ENCODE assay signal across 1 cellular context in genomic region chr20:62426678-62427077, GRCh38.
TF ChIP-seq lines count a peak whose summit lies in the region.

No MANE protein-coding gene starts in this region.

TF ChIP-seq in HepG2, 621 proteins besides CTCF, POLR2A, EP300 and RAD21 (continued from another document and continues in another):
- TF ChIP-seq FOXM1 (CRISPR knock-in tag; IDR thresholded peaks at IDR 0.05) (0 out of 2 replicates have a peak, but pooled peaks have one; percentile 18), JUND (CRISPR knock-in tag; IDR thresholded peaks at IDR 0.05) (no peak), SATB2 (CRISPR knock-in tag; IDR thresholded peaks at IDR 0.05) (no peak), TBX2 (CRISPR knock-in tag; IDR thresholded peaks at IDR 0.05; ENCODE audit: borderline replicate concordance) (no peak), TFDP2 (CRISPR knock-in tag; IDR thresholded peaks at IDR 0.05) (no peak), ZNF382 (CRISPR knock-in tag; IDR thresholded peaks at IDR 0.05; ENCODE audit: borderline replicate concordance) (no peak), MLXIP (CRISPR knock-in tag; IDR thresholded peaks at IDR 0.05; ENCODE audit: borderline replicate concordance) (no peak), ZNF879 (CRISPR knock-in tag; IDR thresholded peaks at IDR 0.05) (no peak), IKZF1 (IDR thresholded peaks at IDR 0.05) (no peak), ZBTB8A (CRISPR knock-in tag; IDR thresholded peaks at IDR 0.05; ENCODE audit: borderline replicate concordance, low read depth) (no peak), ZSCAN22 (CRISPR knock-in tag; IDR thresholded peaks at IDR 0.05) (no peak), TIGD3 (CRISPR knock-in tag; IDR thresholded peaks at IDR 0.05; ENCODE audit: borderline replicate concordance) (no peak), HNF4A (CRISPR knock-in tag; IDR thresholded peaks at IDR 0.05) (no peak), ZNF784 (CRISPR knock-in tag; IDR thresholded peaks at IDR 0.05; ENCODE audit: borderline replicate concordance) (no peak), EED (CRISPR knock-in tag; IDR thresholded peaks at IDR 0.05) (no peak), UBTF (CRISPR knock-in tag; IDR thresholded peaks at IDR 0.05) (peak; percentile 69), ATF3 (CRISPR knock-in tag; IDR thresholded peaks at IDR 0.05) (no peak), ZFX (CRISPR knock-in tag; IDR thresholded peaks at IDR 0.05; ENCODE audit: low read depth) (0 out of 2 replicates have a peak, but pooled peaks have one; percentile 33), ZNF574 (CRISPR knock-in tag; IDR thresholded peaks at IDR 0.05) (peak; percentile 41; the same call in 1 of the 2 replicates), PRDM4 (CRISPR knock-in tag; IDR thresholded peaks at IDR 0.05; ENCODE audit: borderline replicate concordance) (no peak), ZNF839 (CRISPR knock-in tag; IDR thresholded peaks at IDR 0.05; ENCODE audit: borderline replicate concordance) (no peak), SKI (IDR thresholded peaks at IDR 0.05; ENCODE audit: partially characterized antibody) (no peak), ZNF674 (CRISPR knock-in tag; IDR thresholded peaks at IDR 0.05; ENCODE audit: low read depth) (no peak), TOPORS (CRISPR knock-in tag; IDR thresholded peaks at IDR 0.05) (no peak), CBFB (CRISPR knock-in tag; IDR thresholded peaks at IDR 0.05) (no peak), ZNF292 (CRISPR knock-in tag; IDR thresholded peaks at IDR 0.05; ENCODE audit: borderline replicate concordance, low read depth) (0 out of 2 replicates have a peak, but pooled peaks have one; percentile 40), ARID3A (IDR thresholded peaks at IDR 0.05; ENCODE audit: low read depth, low read length) (no peak), TRAFD1 (CRISPR knock-in tag; IDR thresholded peaks at IDR 0.05; ENCODE audit: borderline replicate concordance) (no peak), NR2F1 (CRISPR knock-in tag; IDR thresholded peaks at IDR 0.05) (no peak), GPN1 (CRISPR knock-in tag; IDR thresholded peaks at IDR 0.05; ENCODE audit: borderline replicate concordance) (no peak), ZNF781 (CRISPR knock-in tag; IDR thresholded peaks at IDR 0.05; ENCODE audit: borderline replicate concordance, not compliant biosample characterization) (no peak), TGIF2 (CRISPR knock-in tag; IDR thresholded peaks at IDR 0.05) (no peak), ZNF616 (CRISPR knock-in tag; IDR thresholded peaks at IDR 0.05; ENCODE audit: low read depth) (no peak), YEATS4 (CRISPR knock-in tag; IDR thresholded peaks at IDR 0.05; ENCODE audit: borderline replicate concordance) (no peak), ZUFSP (CRISPR knock-in tag; IDR thresholded peaks at IDR 0.05; ENCODE audit: borderline replicate concordance) (no peak), ETS1 (CRISPR knock-in tag; IDR thresholded peaks at IDR 0.05) (no peak), TCF7L2 (IDR thresholded peaks at IDR 0.05; ENCODE audit: low read depth, low read length) (no peak)
